ENCODE assay signal across 9 cellular contexts in genomic region chr14:21711360-21711961, GRCh38. TPM values are rescaled to one million over a fixed set of nuclear protein-coding genes. Genes with fewer than 3 reads are reported as not detected.
DNase-seq lines count a peak whose midpoint lies in the region; ATAC-seq and TF ChIP-seq lines count a peak whose summit lies in the region.
"Had no signal": no experiment of that assay in that cellular context is flagged by ENCODE, and none has a peak within 500 bp of the region (broad histone marks: within the 10 kb centered on the region; RNA-seq: fewer than 3 reads in every experiment).

No MANE protein-coding gene starts in this region.

- ATAC-seq in heart right ventricle (no peak), HG03175 (IDR thresholded peaks at IDR 0.05; ENCODE audit: unreplicated experiment) (peak; percentile 62)

- H4K20me1 ChIP-seq in PC-9 (ENCODE audit: insufficient read depth) = no peaks in the 10 kb centered on the region

- intact Hi-C loops in heart right ventricle (cut with DNase I) = no loop called here
- intact Hi-C loops in cardiac septum (cut with DNase I) = no loop called here
- intact Hi-C loops in PC-9 (cut with micrococcal nuclease; ENCODE audit: unreplicated experiment) = no loop called here

- H3K36me3 ChIP-seq in heart right ventricle (no peaks in the 10 kb centered on the region), PC-9 (ENCODE audit: low read depth) (no peaks in the 10 kb centered on the region)
- H3K36me3 ChIP-seq in effector memory CD4-positive, alpha-beta T cell (ENCODE audit: control insufficient read depth, insufficient read depth, low read length) = no peaks in the 10 kb centered on the region

- H2AFZ ChIP-seq in PC-9 = no peak overlapping the region

- CTCF ChIA-PET in PC-9 (lab: Charles Lee) = interaction anchor here (0.5 to 0.7 kb wide), 2 partner anchors 113 to 275 kb away, joined by 3 to 4 read pairs; no protein-coding TSS in a partner anchor

- WGBS in heart right ventricle, 2 donors = 31 to 33% methylated on average over 3 of the region's 3 CpGs

- H3K27me3 ChIP-seq in heart right ventricle = peaks cover 0 to 4% (median 0%) of the 10 kb centered on the region in 7 donors
- H3K27me3 ChIP-seq in PC-9 (ENCODE audit: insufficient read depth, low read depth) = no peaks in the 10 kb centered on the region
- H3K27me3 ChIP-seq in effector memory CD4-positive, alpha-beta T cell (replicated peaks; ENCODE audit: control insufficient read depth, insufficient read depth, low read length, poor library complexity, severe bottlenecking) = no peaks in the 10 kb centered on the region

- DNase-seq in heart right ventricle (no peak), cardiac septum (ENCODE audit: low spot score) (no peak), PC-9 (peak; percentile 2 to 37), cerebellar cortex (ENCODE audit: low spot score) (peak; percentile 43), medulla oblongata (ENCODE audit: extremely low spot score) (peak; percentile 55), C1 segment of cervical spinal cord (lab: John Stamatoyannopoulos, UW) (no peak)
- DNase-seq in effector memory CD4-positive, alpha-beta T cell = no peak

- no peaks in the 10 kb centered on the region for H3K9me2 ChIP-seq in PC-9 (ENCODE audit: insufficient read depth)

- H3K4me1 ChIP-seq in heart right ventricle (no peaks in the 10 kb centered on the region), PC-9 (replicated peaks; ENCODE audit: insufficient read depth) (no peaks in the 10 kb centered on the region)
- no peaks in the 10 kb centered on the region for H3K4me1 ChIP-seq in effector memory CD4-positive, alpha-beta T cell (ENCODE audit: control insufficient read depth, insufficient read depth, low read length, poor library complexity, severe bottlenecking)

- H3K4me3 ChIP-seq in heart right ventricle (no peak overlapping the region), PC-9 (no peak overlapping the region)
- no peak overlapping the region for H3K4me3 ChIP-seq in effector memory CD4-positive, alpha-beta T cell (ENCODE audit: insufficient read depth, low read depth, low read length, poor library complexity, severe bottlenecking)

- H3K9me3 ChIP-seq in heart right ventricle (peaks cover 0 to 10% (median 5%) of the 10 kb centered on the region in 11 donors), PC-9 (ENCODE audit: insufficient read depth, low read depth) (no peaks in the 10 kb centered on the region)
- no peaks in the 10 kb centered on the region for H3K9me3 ChIP-seq in effector memory CD4-positive, alpha-beta T cell (ENCODE audit: control insufficient read depth, low read length)

- H3F3A ChIP-seq in PC-9 (ENCODE audit: insufficient read depth, low read depth) = no peaks in the 10 kb centered on the region

- H3K27ac ChIP-seq in heart right ventricle = no peak overlapping the region
- H3K27ac ChIP-seq in PC-9 = no peak overlapping the region
- no peak overlapping the region for H3K27ac ChIP-seq in effector memory CD4-positive, alpha-beta T cell (ENCODE audit: insufficient read depth, low read length, poor library complexity, severe bottlenecking)

- TF ChIP-seq CTCF in heart right ventricle (IDR thresholded peaks at IDR 0.05) = peak; percentile 54 to 79 (median 73)
- peak; percentile 81 for TF ChIP-seq CTCF in PC-9 (conservative IDR thresholded peaks at IDR 0.05)

- no peak overlapping the region for H3K4me2 ChIP-seq in PC-9

- no TSS peak for BruUV-seq in PC-9 (replicated peaks; lab: Mats Ljungman, UMichigan)

- H3K79me2 ChIP-seq in PC-9 (ENCODE audit: low read depth) = no peaks in the 10 kb centered on the region

- POLR2A ChIA-PET in PC-9 (lab: Charles Lee; ENCODE audit: unreplicated experiment) = no interaction called here

RNA-seq across cellular contexts. Expression of gene OR4E1, which starts 37.8 kb away (rescaled TPM):
- total RNA-seq in heart right ventricle (under 1 TPM in 1 of 10 donors, not detected in 9; 0.06 TPM), cardiac septum (not detected), PC-9 (2021) (not detected in 2 replicates)
- polyA plus RNA-seq in heart right ventricle = not detected

RNA-seq across cellular contexts. Expression of gene OR4E2, which starts 57.8 kb away (rescaled TPM):
- total RNA-seq in heart right ventricle (not detected), cardiac septum (not detected), PC-9 (2021) (not detected in 2 replicates)
- not detected for polyA plus RNA-seq in heart right ventricle
- total RNA-seq: mononuclear cell had no signal

Comparison
In these comparisons a context has a peak if more than half of its experiments do, and no peak if none do; other contexts are left out.
1. DNase-seq: peak in PC-9 (2 of 2), cerebellar cortex (single experiment) and medulla oblongata (single experiment); none in heart right ventricle (0 of 2), cardiac septum (single experiment), C1 segment of cervical spinal cord (0 of 14) and effector memory CD4-positive, alpha-beta T cell (0 of 3).